In genomic region chr9:133707065-133707760, GRCh38 we compare ENCODE assay signal across 13 cellular contexts. TPM values are rescaled to one million over a fixed set of nuclear protein-coding genes. Genes with fewer than 3 reads are reported as not detected.
A peak's percentile ranks its signal among the peaks of the same experiment; 100 is the strongest.
DNase-seq lines count a peak whose midpoint lies in the region; ATAC-seq, FAIRE-seq and TF ChIP-seq lines count a peak whose summit lies in the region.
"Had no signal": no experiment of that assay in that cellular context is flagged by ENCODE, and none has a peak within 500 bp of the region (broad histone marks: within the 10 kb centered on the region; RNA-seq: fewer than 3 reads in every experiment).

No MANE protein-coding gene starts in this region.

- H3K36me3 ChIP-seq in Caco-2 (ENCODE audit: control insufficient read depth, insufficient read depth, low read length) (no peaks in the 10 kb centered on the region), OCI-LY7 (ENCODE audit: insufficient read depth, low read length) (peaks cover 5% of the 10 kb centered on the region; the same call in 1 of the 2 replicates), pancreas (no peaks in the 10 kb centered on the region)

- H3K4me3 ChIP-seq in Caco-2 (ENCODE audit: low read depth, low read length) (no peak overlapping the region), OCI-LY7 (ENCODE audit: low read depth, low read length, poor library complexity, severe bottlenecking) (no peak overlapping the region), fibroblast of pulmonary artery (replicated peaks; ENCODE audit: low read depth, low read length) (no peak overlapping the region), pancreas (no peak overlapping the region)

- no peaks in the 10 kb centered on the region for H3K27me3 Mint-ChIP-seq in Caco-2 (ENCODE audit: insufficient read depth, unreplicated experiment)

- BruUV-seq in Caco-2 (replicated peaks; lab: Mats Ljungman, UMichigan) (no TSS peak), OCI-LY7 (replicated peaks; lab: Mats Ljungman, UMichigan) (no TSS peak)

- peaks cover 7% of the 10 kb centered on the region for H3K4me1 Mint-ChIP-seq in Caco-2 (ENCODE audit: low read depth, unreplicated experiment)

- H4K20me1 ChIP-seq in OCI-LY7 (ENCODE audit: insufficient read depth, low read length) = no peaks in the 10 kb centered on the region

- intact Hi-C loops in Caco-2 (cut with micrococcal nuclease; ENCODE audit: unreplicated experiment) = no loop called here
- intact Hi-C loops in OCI-LY7 (cut with micrococcal nuclease; ENCODE audit: unreplicated experiment) = no loop called here
- intact Hi-C loops in pancreas (cut with DNase I) = no loop called here

- no peak overlapping the region for H2AFZ ChIP-seq in OCI-LY7 (ENCODE audit: low read length)

- H3K27me3 ChIP-seq in Caco-2 (replicated peaks; ENCODE audit: control insufficient read depth, insufficient read depth, low read length) = no peaks in the 10 kb centered on the region
- no peaks in the 10 kb centered on the region for H3K27me3 ChIP-seq in pancreas

- no peaks in the 10 kb centered on the region for H3K36me3 Mint-ChIP-seq in Caco-2 (ENCODE audit: insufficient read depth, unreplicated experiment)

- FAIRE-seq in pancreas (lab: Jason Lieb, UNC) = no peak

- H3K4me1 ChIP-seq in Caco-2 (0 out of 2 replicates have a peak, but pooled peaks cover 4% of the 10 kb centered on the region), OCI-LY7 (ENCODE audit: insufficient read depth, low read length, poor library complexity, severe bottlenecking) (peaks cover 82% of the 10 kb centered on the region), pancreas (no peaks in the 10 kb centered on the region)

- peak overlapping the region; percentile 16 for H3K27ac Mint-ChIP-seq in Caco-2 (ENCODE audit: unreplicated experiment)

- H3K9me3 ChIP-seq in Caco-2 (no peaks in the 10 kb centered on the region), OCI-LY7 (ENCODE audit: low read length) (no peaks in the 10 kb centered on the region), pancreas (no peaks in the 10 kb centered on the region)

- TF ChIP-seq CTCF in Caco-2 (IDR thresholded peaks at IDR 0.05; ENCODE audit: insufficient read depth in 1 of 2, low read depth in 1 of 2, low read length in 1 of 2, severe bottlenecking in 1 of 2, unreplicated experiment in 1 of 2) (no peak), OCI-LY7 (conservative IDR thresholded peaks at IDR 0.05; ENCODE audit: low read length) (no peak), fibroblast of pulmonary artery (IDR thresholded peaks at IDR 0.05; ENCODE audit: low read length, missing control alignments) (no peak), pancreas (IDR thresholded peaks at IDR 0.05) (no peak)

- H3K9me2 ChIP-seq in OCI-LY7 (ENCODE audit: insufficient read depth, low read length) = no peaks in the 10 kb centered on the region

- no peak overlapping the region for H3K4me3 Mint-ChIP-seq in Caco-2 (ENCODE audit: unreplicated experiment)

- WGBS in pancreas, 2 donors = 81 to 88% methylated on average over 17 of the region's 17 CpGs

- POLR2A ChIA-PET in Caco-2 (lab: Charles Lee) (no interaction called here), OCI-LY7 (lab: Charles Lee) (interaction anchor here (0.5 to 0.6 kb wide), 2 partner anchors 126 to 457 kb away, joined by 3 to 4 read pairs; no protein-coding TSS in a partner anchor)

- peak overlapping the region; percentile 26; the same call in 1 of the 2 replicates for H3K4me2 ChIP-seq in OCI-LY7 (ENCODE audit: low read length)

- CTCF ChIA-PET in Caco-2 (lab: Charles Lee) = no interaction called here
- CTCF ChIA-PET in OCI-LY7 (lab: Charles Lee; ENCODE audit: unreplicated experiment) = no interaction called here

- DNase-seq in Caco-2 (no peak), OCI-LY7 (ENCODE audit: low spot score) (no peak), fibroblast of pulmonary artery (ENCODE audit: low read depth) (peak; percentile 91), pancreas (peak in 3 of 6 donors; percentile 10 to 35 (median 26)), GM19238 (ENCODE audit: insufficient read length, low spot score) (no peak), COLO668 (lab: John Stamatoyannopoulos, UW; ENCODE audit: unreplicated experiment) (no peak)
- DNase-seq in effector CD4-positive, alpha-beta T cell = no peak
- DNase-seq: activated CD4-positive, alpha-beta T cell treated with anti-CD3 and anti-CD28 coated beads for 1 hour; amniotic stem cell; OCI-M1; stimulated activated CD4-positive, alpha-beta T cell treated with anti-CD3 and anti-CD28 coated beads, Interleukin-15, amount 100 ng/mL, for 24 hours; stimulated activated naive CD4-positive, alpha-beta T cell treated with Interleukin-2 at 50 U/mL for 16 hours had no signal

- ATAC-seq in pancreas (peak in 3 of 4 donors; percentile 10 to 23 (median 22)), GM21360 (IDR thresholded peaks at IDR 0.05; ENCODE audit: unreplicated experiment) (no peak)

- no peaks in the 10 kb centered on the region for H3K9me3 Mint-ChIP-seq in Caco-2 (ENCODE audit: unreplicated experiment)

- H3K27ac ChIP-seq in OCI-LY7 (ENCODE audit: low read depth, low read length, poor library complexity, severe bottlenecking) (peak overlapping the region; percentile 31), pancreas (no peak overlapping the region)

- peaks cover 1% of the 10 kb centered on the region; the same call in 1 of the 2 replicates for H3K79me2 ChIP-seq in OCI-LY7 (ENCODE audit: insufficient read depth, low read depth, low read length)

RNA-seq across cellular contexts. Expression of gene SARDH, which starts 30.9 kb away (rescaled TPM):
- total RNA-seq in Caco-2 (2022) (0.36 and 0.37 TPM in 2 replicates), OCI-LY7 (2022) (39.4 and 42.8 TPM in 2 replicates), pancreas (10 to 100 TPM in 5 of 6 donors, 1 to 10 TPM in 1; 8.9 to 43.3 (median 25.9) TPM)
- 52.3 and 60.8 TPM in 2 replicates for total RNA-seq in OCI-LY7 (2014; rRNA removed; shearing (Covaris generic))
- 10 to 100 TPM; 14.3 to 18.5 TPM for polyA plus RNA-seq in pancreas
